8 cellular contexts compared by ENCODE assay signal in genomic region chr12:104288635-104289258, GRCh38. TPM values are rescaled to one million over a fixed set of nuclear protein-coding genes. Genes with fewer than 3 reads are reported as not detected.
DNase-seq lines count a peak whose midpoint lies in the region; ATAC-seq, FAIRE-seq and TF ChIP-seq lines count a peak whose summit lies in the region.

No MANE protein-coding gene starts in this region.

- H3K4me1 ChIP-seq in esophagus (ENCODE audit: control insufficient read depth in 2 of 2, insufficient read depth in 2 of 2, low read length in 1 of 2) (peaks cover 0 to 2% of the 10 kb centered on the region in 2 donors), mucosa of stomach (ENCODE audit: control insufficient read depth, insufficient read depth, low read length) (peaks cover 23% of the 10 kb centered on the region)

- no peaks in the 10 kb centered on the region for H3K9me3 ChIP-seq in esophagus (ENCODE audit: control insufficient read depth in 2 of 2, insufficient read depth in 1 of 2, low read depth in 1 of 2, low read length in 1 of 2)
- H3K9me3 ChIP-seq in mucosa of stomach (ENCODE audit: control insufficient read depth, low read length), result no peaks in the 10 kb centered on the region

- H3K36me3 ChIP-seq in esophagus (ENCODE audit: control insufficient read depth in 2 of 2, insufficient read depth in 2 of 2, low read length in 1 of 2) (peaks cover 3% of the 10 kb centered on the region in 2 donors), mucosa of stomach (ENCODE audit: control insufficient read depth, insufficient read depth, low read length) (peaks cover 5% of the 10 kb centered on the region)

- TF ChIP-seq EP300 in Ishikawa (IDR thresholded peaks at IDR 0.05; ENCODE audit: borderline replicate concordance), result no peak

- DNase-seq in D721Med (ENCODE audit: insufficient read length, low spot score) (peak; percentile 45), OCI-M1 (lab: John Stamatoyannopoulos, UW) (peak; percentile 96)
- peak; percentile 87 for DNase-seq in activated T-cell treated with anti-CD3 and anti-CD28 coated beads, Interleukin-2, amount 50 U/mL, for 1 hour
- peak; percentile 64 for DNase-seq in stimulated activated CD8-positive, alpha-beta memory T cell treated with anti-CD3 and anti-CD28 coated beads, Interleukin-7, amount 100 ng/mL, for 24 hours (ENCODE audit: low read depth)

- no peak for TF ChIP-seq CTCF in D721Med (IDR thresholded peaks at IDR 0.05; ENCODE audit: insufficient read depth, missing control alignments)

- H3K4me3 ChIP-seq in esophagus (ENCODE audit: low read depth in 1 of 2, low read length in 2 of 2), result peak overlapping the region; percentile 60 to 77
- peak overlapping the region; percentile 85 for H3K4me3 ChIP-seq in mucosa of stomach (ENCODE audit: low read length)

- 0 out of 2 replicates have a peak, but pooled peaks have one; percentile 1 for TF ChIP-seq RAD21 in Ishikawa (IDR thresholded peaks at IDR 0.05; ENCODE audit: low read depth)

- FAIRE-seq in D721Med (lab: Jason Lieb, UNC), result no peak

- peak; percentile 57 for ATAC-seq in GM21529 (IDR thresholded peaks at IDR 0.05; ENCODE audit: unreplicated experiment)

- H3K27me3 ChIP-seq in esophagus (ENCODE audit: control insufficient read depth in 1 of 2, insufficient read depth in 2 of 2, low read length in 2 of 2), result no peaks in the 10 kb centered on the region
- H3K27me3 ChIP-seq in mucosa of stomach (ENCODE audit: control insufficient read depth, insufficient read depth, low read length), result no peaks in the 10 kb centered on the region

- WGBS in esophagus, 2 donors, result 0% methylated on average over 41 of the region's 41 CpGs

- H3K9ac ChIP-seq in mucosa of stomach (ENCODE audit: low read length), result peak overlapping the region; percentile 81

- H3K27ac ChIP-seq in esophagus (ENCODE audit: low read depth in 2 of 2, low read length in 1 of 2), result peak overlapping the region; percentile 73 to 90

TF ChIP-seq in Ishikawa, 13 proteins besides CTCF, POLR2A, EP300 and RAD21:
- TF ChIP-seq MAX (IDR thresholded peaks at IDR 0.05), result peak; percentile 92
- TF ChIP-seq TCF12 (IDR thresholded peaks at IDR 0.05; ENCODE audit: low read depth), result no peak; the same call in 1 of the 2 replicates

RNA-seq across cellular contexts. Expression of gene EID3, which starts 14.8 kb away (rescaled TPM):
- polyA plus RNA-seq in esophagus, result 1 to 10 TPM in 1 of 2 donors, under 1 TPM in 1; 0.74 to 1.0 TPM

Comparison
In these comparisons a context has a peak if more than half of its experiments do, and no peak if none do; other contexts are left out.
1. Peak in every context shown above with its lines: DNase-seq, ATAC-seq, H3K4me3 ChIP-seq and H3K27ac ChIP-seq.
2. DNase-seq: peak in every context shown above with its lines; median percentile 96 in OCI-M1; 87 in activated T-cell treated with anti-CD3 and anti-CD28 coated beads, Interleukin-2, amount 50 U/mL, for 1 hour; 64 in stimulated activated CD8-positive, alpha-beta memory T cell treated with anti-CD3 and anti-CD28 coated beads, Interleukin-7, amount 100 ng/mL, for 24 hours; 45 in D721Med.